Comparison of ENCODE assay signal across 8 cellular contexts in genomic region chr11:19242184-19242932, GRCh38. TPM values are rescaled to one million over a fixed set of nuclear protein-coding genes. Genes with fewer than 3 reads are reported as not detected.
DNase-seq lines count a peak whose midpoint lies in the region; ATAC-seq and TF ChIP-seq lines count a peak whose summit lies in the region.

No MANE protein-coding gene starts in this region.

- H3K27me3 Mint-ChIP-seq in IgD-negative memory B cell: peaks cover 27% of the 10 kb centered on the region

- peak overlapping the region in 2 of 3 donors; percentile 44 to 76 for H3K27ac Mint-ChIP-seq in IgD-negative memory B cell

- DNase-seq in AG09309 (ENCODE audit: low read depth) (no peak), cardiac fibroblast (ENCODE audit: low read depth in 2 of 2) (no peak), mucosa of descending colon (peak; percentile 30 to 60 (median 55)), foreskin keratinocyte (no peak), HEK293T (ENCODE audit: extremely low spot score) (no peak)

- H3K4me3 ChIP-seq in AG09309 (ENCODE audit: control insufficient read depth, low read depth, low read length) (peak overlapping the region; percentile 72), cardiac fibroblast (replicated peaks in 1 of 2; ENCODE audit: low read depth in 2 of 2, low read length in 2 of 2) (peak overlapping the region; percentile 71), mucosa of descending colon (no peak overlapping the region)

- no peaks in the 10 kb centered on the region for H3K9me3 Mint-ChIP-seq in IgD-negative memory B cell

- CTCF ChIA-PET in HEK293T (lab: Yijun Ruan, JAX): no interaction called here

- H3K27me3 ChIP-seq in foreskin keratinocyte: no peaks in the 10 kb centered on the region

- TF ChIP-seq CTCF in AG09309 (IDR thresholded peaks at IDR 0.05; ENCODE audit: control insufficient read depth, insufficient read depth, low read depth, low read length, missing control alignments) (no peak), cardiac fibroblast (IDR thresholded peaks at IDR 0.05; ENCODE audit: low read depth, low read length) (no peak), mucosa of descending colon (IDR thresholded peaks at IDR 0.05) (no peak), foreskin keratinocyte (conservative IDR thresholded peaks at IDR 0.05) (no peak)

- H3K4me3 Mint-ChIP-seq in IgD-negative memory B cell: peak overlapping the region; percentile 78 to 95 (median 92)

- no peaks in the 10 kb centered on the region for H3K36me3 ChIP-seq in mucosa of descending colon (ENCODE audit: low read depth)

- H3K4me1 Mint-ChIP-seq in IgD-negative memory B cell: peaks cover 6 to 29% (median 13%) of the 10 kb centered on the region in 3 donors

- H3K27ac ChIP-seq in foreskin keratinocyte: no peak overlapping the region

- intact Hi-C loops in mucosa of descending colon (cut with DNase I, micrococcal nuclease): no loop called here

- ATAC-seq in mucosa of descending colon (peak; percentile 2), GM18517 (IDR thresholded peaks at IDR 0.05; ENCODE audit: unreplicated experiment) (no peak), foreskin keratinocyte (no peak), GM19452 (IDR thresholded peaks at IDR 0.05; ENCODE audit: unreplicated experiment) (no peak)

- H3K36me3 Mint-ChIP-seq in IgD-negative memory B cell: no peaks in the 10 kb centered on the region

- POLR2A ChIA-PET in HEK293T (lab: Yijun Ruan, JAX): no interaction called here

- no peaks in the 10 kb centered on the region for H3K9me3 ChIP-seq in mucosa of descending colon

- H3K4me1 ChIP-seq in mucosa of descending colon (ENCODE audit: low read depth) (peaks cover 28% of the 10 kb centered on the region), foreskin keratinocyte (peaks cover 24% of the 10 kb centered on the region)

TF ChIP-seq in HEK293T, 16 proteins besides CTCF, POLR2A, EP300 and RAD21:
- TF ChIP-seq NFRKB (IDR thresholded peaks at IDR 0.05): no peak
- TF ChIP-seq HDGF (IDR thresholded peaks at IDR 0.05; ENCODE audit: borderline replicate concordance): no peak
- TF ChIP-seq SUZ12 (IDR thresholded peaks at IDR 0.05): no peak
- TF ChIP-seq BHLHE40 (IDR thresholded peaks at IDR 0.05; ENCODE audit: borderline replicate concordance): no peak

RNA-seq across cellular contexts. Expression of gene E2F8, which starts 1.6 kb away (rescaled TPM):
- polyA plus RNA-seq in IgD-negative memory B cell: not detected
- 10 to 100 TPM in 1 of 3 donors, 1 to 10 TPM in 2; 1.7 to 10.4 (median 5.1) TPM for total RNA-seq in mucosa of descending colon
- total RNA-seq in foreskin keratinocyte: 4.4 and 5.4 TPM in 2 replicates
- polyA plus RNA-seq in foreskin keratinocyte: 1.7 and 2.4 TPM in 2 replicates

RNA-seq across cellular contexts. Expression of gene CSRP3, which starts 40.6 kb away (rescaled TPM):
- not detected for polyA plus RNA-seq in IgD-negative memory B cell
- total RNA-seq in mucosa of descending colon: under 1 TPM in 1 of 3 donors, not detected in 2; 0.94 TPM
- not detected in 2 replicates for total RNA-seq in foreskin keratinocyte
- polyA plus RNA-seq in foreskin keratinocyte: not detected in 2 replicates

Comparison
In these comparisons a context has a peak if more than half of its experiments do, and no peak if none do; other contexts are left out.
1. DNase-seq: peak in mucosa of descending colon (3 of 3); none in AG09309 (single experiment), cardiac fibroblast (0 of 2), foreskin keratinocyte (0 of 2) and HEK293T (single experiment).